Comparison of ENCODE assay signal across 1 cellular context in the genomic region with DNA sequence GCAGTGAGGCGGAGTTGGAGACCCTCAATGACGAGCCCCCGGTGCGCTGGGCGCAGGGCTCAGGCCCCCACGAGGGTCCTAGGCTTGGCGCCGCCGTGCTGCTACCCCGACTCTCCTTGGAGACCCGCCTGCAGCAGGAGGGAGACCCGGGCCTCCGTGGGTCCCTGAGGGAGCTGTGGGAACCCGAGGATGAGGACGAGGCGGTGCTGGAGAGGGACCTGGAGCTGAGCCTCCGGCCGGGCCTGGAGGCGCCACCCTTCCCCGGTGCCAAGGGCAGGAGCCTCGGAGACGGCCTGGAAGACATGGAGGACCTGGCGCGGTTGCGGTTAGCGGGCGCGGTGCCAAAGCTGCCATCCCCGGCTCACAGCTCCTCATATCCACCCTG.
TF ChIP-seq lines count a peak whose summit lies in the region.

No MANE protein-coding gene starts in this region.

TF ChIP-seq in HepG2, 621 proteins besides CTCF, POLR2A, EP300 and RAD21 (continues in another document):
- TF ChIP-seq ZNF274 (CRISPR knock-in tag; IDR thresholded peaks at IDR 0.05) (no peak), YEATS4 (CRISPR knock-in tag; IDR thresholded peaks at IDR 0.05; ENCODE audit: borderline replicate concordance) (no peak), MIXL1 (CRISPR knock-in tag; IDR thresholded peaks at IDR 0.05) (no peak), FOXC1 (CRISPR knock-in tag; IDR thresholded peaks at IDR 0.05; ENCODE audit: borderline replicate concordance) (0 out of 2 replicates have a peak, but pooled peaks have one; percentile 12), ZNF180 (CRISPR knock-in tag; IDR thresholded peaks at IDR 0.05; ENCODE audit: borderline replicate concordance, low read depth) (no peak), SNAPC2 (CRISPR knock-in tag; IDR thresholded peaks at IDR 0.05) (no peak), LCORL (IDR thresholded peaks at IDR 0.05) (no peak), LCORL (CRISPR knock-in tag; IDR thresholded peaks at IDR 0.05) (no peak), AGO2 (optimal IDR thresholded peaks at IDR 0.05; ENCODE audit: low read depth, low read length) (peak; percentile 33), SMARCE1 (IDR thresholded peaks at IDR 0.05; ENCODE audit: borderline replicate concordance) (no peak), XBP1 (CRISPR knock-in tag; IDR thresholded peaks at IDR 0.05) (no peak), ATF7 (IDR thresholded peaks at IDR 0.05) (no peak), ATF7 (CRISPR knock-in tag; IDR thresholded peaks at IDR 0.05) (peak; percentile 49; the same call in 1 of the 2 replicates), MED13 (CRISPR knock-in tag; IDR thresholded peaks at IDR 0.05) (0 out of 2 replicates have a peak, but pooled peaks have one; percentile 30), ZNF430 (CRISPR knock-in tag; IDR thresholded peaks at IDR 0.05) (no peak), JDP2 (CRISPR knock-in tag; IDR thresholded peaks at IDR 0.05; ENCODE audit: borderline replicate concordance) (no peak), SIX4 (CRISPR knock-in tag; IDR thresholded peaks at IDR 0.05) (no peak), ZNF780A (CRISPR knock-in tag; IDR thresholded peaks at IDR 0.05) (no peak), GABPB1 (CRISPR knock-in tag; IDR thresholded peaks at IDR 0.05) (peak; percentile 34; the same call in 1 of the 2 replicates)
- TF ChIP-seq, protein P1, sequence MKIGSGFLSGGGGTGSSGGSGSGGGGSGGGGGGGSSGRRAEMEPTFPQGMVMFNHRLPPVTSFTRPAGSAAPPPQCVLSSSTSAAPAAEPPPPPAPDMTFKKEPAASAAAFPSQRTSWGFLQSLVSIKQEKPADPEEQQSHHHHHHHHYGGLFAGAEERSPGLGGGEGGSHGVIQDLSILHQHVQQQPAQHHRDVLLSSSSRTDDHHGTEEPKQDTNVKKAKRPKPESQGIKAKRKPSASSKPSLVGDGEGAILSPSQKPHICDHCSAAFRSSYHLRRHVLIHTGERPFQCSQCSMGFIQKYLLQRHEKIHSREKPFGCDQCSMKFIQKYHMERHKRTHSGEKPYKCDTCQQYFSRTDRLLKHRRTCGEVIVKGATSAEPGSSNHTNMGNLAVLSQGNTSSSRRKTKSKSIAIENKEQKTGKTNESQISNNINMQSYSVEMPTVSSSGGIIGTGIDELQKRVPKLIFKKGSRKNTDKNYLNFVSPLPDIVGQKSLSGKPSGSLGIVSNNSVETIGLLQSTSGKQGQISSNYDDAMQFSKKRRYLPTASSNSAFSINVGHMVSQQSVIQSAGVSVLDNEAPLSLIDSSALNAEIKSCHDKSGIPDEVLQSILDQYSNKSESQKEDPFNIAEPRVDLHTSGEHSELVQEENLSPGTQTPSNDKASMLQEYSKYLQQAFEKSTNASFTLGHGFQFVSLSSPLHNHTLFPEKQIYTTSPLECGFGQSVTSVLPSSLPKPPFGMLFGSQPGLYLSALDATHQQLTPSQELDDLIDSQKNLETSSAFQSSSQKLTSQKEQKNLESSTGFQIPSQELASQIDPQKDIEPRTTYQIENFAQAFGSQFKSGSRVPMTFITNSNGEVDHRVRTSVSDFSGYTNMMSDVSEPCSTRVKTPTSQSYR (CRISPR knock-in tag; IDR thresholded peaks at IDR 0.05; ENCODE audit: borderline replicate concordance) = no peak
- TF ChIP-seq, protein P2, sequence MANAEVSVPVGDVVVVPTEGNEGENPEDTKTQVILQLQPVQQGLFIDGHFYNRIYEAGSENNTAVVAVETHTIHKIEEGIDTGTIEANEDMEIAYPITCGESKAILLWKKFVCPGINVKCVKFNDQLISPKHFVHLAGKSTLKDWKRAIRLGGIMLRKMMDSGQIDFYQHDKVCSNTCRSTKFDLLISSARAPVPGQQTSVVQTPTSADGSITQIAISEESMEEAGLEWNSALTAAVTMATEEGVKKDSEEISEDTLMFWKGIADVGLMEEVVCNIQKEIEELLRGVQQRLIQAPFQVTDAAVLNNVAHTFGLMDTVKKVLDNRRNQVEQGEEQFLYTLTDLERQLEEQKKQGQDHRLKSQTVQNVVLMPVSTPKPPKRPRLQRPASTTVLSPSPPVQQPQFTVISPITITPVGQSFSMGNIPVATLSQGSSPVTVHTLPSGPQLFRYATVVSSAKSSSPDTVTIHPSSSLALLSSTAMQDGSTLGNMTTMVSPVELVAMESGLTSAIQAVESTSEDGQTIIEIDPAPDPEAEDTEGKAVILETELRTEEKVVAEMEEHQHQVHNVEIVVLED (CRISPR knock-in tag; IDR thresholded peaks at IDR 0.05; ENCODE audit: borderline replicate concordance) = no peak
- TF ChIP-seq, protein P3, sequence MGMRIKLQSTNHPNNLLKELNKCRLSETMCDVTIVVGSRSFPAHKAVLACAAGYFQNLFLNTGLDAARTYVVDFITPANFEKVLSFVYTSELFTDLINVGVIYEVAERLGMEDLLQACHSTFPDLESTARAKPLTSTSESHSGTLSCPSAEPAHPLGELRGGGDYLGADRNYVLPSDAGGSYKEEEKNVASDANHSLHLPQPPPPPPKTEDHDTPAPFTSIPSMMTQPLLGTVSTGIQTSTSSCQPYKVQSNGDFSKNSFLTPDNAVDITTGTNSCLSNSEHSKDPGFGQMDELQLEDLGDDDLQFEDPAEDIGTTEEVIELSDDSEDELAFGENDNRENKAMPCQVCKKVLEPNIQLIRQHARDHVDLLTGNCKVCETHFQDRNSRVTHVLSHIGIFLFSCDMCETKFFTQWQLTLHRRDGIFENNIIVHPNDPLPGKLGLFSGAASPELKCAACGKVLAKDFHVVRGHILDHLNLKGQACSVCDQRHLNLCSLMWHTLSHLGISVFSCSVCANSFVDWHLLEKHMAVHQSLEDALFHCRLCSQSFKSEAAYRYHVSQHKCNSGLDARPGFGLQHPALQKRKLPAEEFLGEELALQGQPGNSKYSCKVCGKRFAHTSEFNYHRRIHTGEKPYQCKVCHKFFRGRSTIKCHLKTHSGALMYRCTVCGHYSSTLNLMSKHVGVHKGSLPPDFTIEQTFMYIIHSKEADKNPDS (CRISPR knock-in tag; IDR thresholded peaks at IDR 0.05) = no peak
- TF ChIP-seq, protein P4, sequence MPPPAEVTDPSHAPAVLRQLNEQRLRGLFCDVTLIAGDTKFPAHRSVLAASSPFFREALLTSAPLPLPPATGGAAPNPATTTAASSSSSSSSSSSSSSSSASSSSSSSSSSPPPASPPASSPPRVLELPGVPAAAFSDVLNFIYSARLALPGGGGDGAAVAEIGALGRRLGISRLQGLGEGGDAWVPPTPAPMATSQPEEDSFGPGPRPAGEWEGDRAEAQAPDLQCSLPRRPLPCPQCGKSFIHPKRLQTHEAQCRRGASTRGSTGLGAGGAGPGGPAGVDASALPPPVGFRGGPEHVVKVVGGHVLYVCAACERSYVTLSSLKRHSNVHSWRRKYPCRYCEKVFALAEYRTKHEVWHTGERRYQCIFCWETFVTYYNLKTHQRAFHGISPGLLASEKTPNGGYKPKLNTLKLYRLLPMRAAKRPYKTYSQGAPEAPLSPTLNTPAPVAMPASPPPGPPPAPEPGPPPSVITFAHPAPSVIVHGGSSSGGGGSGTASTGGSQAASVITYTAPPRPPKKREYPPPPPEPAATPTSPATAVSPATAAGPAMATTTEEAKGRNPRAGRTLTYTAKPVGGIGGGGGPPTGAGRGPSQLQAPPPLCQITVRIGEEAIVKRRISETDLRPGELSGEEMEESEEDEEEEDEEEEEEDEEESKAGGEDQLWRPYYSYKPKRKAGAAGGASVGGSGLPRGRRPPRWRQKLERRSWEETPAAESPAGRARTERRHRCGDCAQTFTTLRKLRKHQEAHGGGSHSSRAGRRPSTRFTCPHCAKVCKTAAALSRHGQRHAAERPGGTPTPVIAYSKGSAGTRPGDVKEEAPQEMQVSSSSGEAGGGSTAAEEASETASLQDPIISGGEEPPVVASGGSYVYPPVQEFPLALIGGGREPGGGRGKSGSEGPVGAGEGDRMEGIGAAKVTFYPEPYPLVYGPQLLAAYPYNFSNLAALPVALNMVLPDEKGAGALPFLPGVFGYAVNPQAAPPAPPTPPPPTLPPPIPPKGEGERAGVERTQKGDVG (CRISPR knock-in tag; IDR thresholded peaks at IDR 0.05; ENCODE audit: borderline replicate concordance) = peak; percentile 37; the same call in 1 of the 2 replicates
- TF ChIP-seq, protein P5, sequence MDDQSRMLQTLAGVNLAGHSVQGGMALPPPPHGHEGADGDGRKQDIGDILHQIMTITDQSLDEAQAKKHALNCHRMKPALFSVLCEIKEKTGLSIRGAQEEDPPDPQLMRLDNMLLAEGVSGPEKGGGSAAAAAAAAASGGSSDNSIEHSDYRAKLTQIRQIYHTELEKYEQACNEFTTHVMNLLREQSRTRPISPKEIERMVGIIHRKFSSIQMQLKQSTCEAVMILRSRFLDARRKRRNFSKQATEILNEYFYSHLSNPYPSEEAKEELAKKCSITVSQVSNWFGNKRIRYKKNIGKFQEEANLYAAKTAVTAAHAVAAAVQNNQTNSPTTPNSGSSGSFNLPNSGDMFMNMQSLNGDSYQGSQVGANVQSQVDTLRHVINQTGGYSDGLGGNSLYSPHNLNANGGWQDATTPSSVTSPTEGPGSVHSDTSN (CRISPR knock-in tag; IDR thresholded peaks at IDR 0.05; ENCODE audit: borderline replicate concordance) = no peak
- TF ChIP-seq, protein P6, sequence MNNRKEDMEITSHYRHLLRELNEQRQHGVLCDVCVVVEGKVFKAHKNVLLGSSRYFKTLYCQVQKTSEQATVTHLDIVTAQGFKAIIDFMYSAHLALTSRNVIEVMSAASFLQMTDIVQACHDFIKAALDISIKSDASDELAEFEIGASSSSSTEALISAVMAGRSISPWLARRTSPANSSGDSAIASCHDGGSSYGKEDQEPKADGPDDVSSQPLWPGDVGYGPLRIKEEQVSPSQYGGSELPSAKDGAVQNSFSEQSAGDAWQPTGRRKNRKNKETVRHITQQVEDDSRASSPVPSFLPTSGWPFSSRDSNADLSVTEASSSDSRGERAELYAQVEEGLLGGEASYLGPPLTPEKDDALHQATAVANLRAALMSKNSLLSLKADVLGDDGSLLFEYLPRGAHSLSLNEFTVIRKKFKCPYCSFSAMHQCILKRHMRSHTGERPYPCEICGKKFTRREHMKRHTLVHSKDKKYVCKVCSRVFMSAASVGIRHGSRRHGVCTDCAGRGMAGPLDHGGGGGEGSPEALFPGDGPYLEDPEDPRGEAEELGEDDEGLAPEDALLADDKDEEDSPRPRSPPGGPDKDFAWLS (CRISPR knock-in tag; IDR thresholded peaks at IDR 0.05; ENCODE audit: borderline replicate concordance) = no peak
- TF ChIP-seq, protein P7, sequence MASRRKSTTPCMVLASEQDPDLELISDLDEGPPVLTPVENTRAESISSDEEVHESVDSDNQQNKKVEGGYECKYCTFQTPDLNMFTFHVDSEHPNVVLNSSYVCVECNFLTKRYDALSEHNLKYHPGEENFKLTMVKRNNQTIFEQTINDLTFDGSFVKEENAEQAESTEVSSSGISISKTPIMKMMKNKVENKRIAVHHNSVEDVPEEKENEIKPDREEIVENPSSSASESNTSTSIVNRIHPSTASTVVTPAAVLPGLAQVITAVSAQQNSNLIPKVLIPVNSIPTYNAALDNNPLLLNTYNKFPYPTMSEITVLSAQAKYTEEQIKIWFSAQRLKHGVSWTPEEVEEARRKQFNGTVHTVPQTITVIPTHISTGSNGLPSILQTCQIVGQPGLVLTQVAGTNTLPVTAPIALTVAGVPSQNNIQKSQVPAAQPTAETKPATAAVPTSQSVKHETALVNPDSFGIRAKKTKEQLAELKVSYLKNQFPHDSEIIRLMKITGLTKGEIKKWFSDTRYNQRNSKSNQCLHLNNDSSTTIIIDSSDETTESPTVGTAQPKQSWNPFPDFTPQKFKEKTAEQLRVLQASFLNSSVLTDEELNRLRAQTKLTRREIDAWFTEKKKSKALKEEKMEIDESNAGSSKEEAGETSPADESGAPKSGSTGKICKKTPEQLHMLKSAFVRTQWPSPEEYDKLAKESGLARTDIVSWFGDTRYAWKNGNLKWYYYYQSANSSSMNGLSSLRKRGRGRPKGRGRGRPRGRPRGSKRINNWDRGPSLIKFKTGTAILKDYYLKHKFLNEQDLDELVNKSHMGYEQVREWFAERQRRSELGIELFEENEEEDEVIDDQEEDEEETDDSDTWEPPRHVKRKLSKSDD (CRISPR knock-in tag; IDR thresholded peaks at IDR 0.05; ENCODE audit: low read depth) = 0 out of 2 replicates have a peak, but pooled peaks have one; percentile 5
- TF ChIP-seq, protein P8, sequence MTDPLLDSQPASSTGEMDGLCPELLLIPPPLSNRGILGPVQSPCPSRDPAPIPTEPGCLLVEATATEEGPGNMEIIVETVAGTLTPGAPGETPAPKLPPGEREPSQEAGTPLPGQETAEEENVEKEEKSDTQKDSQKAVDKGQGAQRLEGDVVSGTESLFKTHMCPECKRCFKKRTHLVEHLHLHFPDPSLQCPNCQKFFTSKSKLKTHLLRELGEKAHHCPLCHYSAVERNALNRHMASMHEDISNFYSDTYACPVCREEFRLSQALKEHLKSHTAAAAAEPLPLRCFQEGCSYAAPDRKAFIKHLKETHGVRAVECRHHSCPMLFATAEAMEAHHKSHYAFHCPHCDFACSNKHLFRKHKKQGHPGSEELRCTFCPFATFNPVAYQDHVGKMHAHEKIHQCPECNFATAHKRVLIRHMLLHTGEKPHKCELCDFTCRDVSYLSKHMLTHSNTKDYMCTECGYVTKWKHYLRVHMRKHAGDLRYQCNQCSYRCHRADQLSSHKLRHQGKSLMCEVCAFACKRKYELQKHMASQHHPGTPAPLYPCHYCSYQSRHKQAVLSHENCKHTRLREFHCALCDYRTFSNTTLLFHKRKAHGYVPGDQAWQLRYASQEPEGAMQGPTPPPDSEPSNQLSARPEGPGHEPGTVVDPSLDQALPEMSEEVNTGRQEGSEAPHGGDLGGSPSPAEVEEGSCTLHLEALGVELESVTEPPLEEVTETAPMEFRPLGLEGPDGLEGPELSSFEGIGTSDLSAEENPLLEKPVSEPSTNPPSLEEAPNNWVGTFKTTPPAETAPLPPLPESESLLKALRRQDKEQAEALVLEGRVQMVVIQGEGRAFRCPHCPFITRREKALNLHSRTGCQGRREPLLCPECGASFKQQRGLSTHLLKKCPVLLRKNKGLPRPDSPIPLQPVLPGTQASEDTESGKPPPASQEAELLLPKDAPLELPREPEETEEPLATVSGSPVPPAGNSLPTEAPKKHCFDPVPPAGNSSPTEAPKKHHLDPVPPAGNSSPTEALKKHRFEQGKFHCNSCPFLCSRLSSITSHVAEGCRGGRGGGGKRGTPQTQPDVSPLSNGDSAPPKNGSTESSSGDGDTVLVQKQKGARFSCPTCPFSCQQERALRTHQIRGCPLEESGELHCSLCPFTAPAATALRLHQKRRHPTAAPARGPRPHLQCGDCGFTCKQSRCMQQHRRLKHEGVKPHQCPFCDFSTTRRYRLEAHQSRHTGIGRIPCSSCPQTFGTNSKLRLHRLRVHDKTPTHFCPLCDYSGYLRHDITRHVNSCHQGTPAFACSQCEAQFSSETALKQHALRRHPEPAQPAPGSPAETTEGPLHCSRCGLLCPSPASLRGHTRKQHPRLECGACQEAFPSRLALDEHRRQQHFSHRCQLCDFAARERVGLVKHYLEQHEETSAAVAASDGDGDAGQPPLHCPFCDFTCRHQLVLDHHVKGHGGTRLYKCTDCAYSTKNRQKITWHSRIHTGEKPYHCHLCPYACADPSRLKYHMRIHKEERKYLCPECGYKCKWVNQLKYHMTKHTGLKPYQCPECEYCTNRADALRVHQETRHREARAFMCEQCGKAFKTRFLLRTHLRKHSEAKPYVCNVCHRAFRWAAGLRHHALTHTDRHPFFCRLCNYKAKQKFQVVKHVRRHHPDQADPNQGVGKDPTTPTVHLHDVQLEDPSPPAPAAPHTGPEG (CRISPR knock-in tag; IDR thresholded peaks at IDR 0.05) = 0 out of 2 replicates have a peak, but pooled peaks have one; percentile 31
- TF ChIP-seq, protein P9, sequence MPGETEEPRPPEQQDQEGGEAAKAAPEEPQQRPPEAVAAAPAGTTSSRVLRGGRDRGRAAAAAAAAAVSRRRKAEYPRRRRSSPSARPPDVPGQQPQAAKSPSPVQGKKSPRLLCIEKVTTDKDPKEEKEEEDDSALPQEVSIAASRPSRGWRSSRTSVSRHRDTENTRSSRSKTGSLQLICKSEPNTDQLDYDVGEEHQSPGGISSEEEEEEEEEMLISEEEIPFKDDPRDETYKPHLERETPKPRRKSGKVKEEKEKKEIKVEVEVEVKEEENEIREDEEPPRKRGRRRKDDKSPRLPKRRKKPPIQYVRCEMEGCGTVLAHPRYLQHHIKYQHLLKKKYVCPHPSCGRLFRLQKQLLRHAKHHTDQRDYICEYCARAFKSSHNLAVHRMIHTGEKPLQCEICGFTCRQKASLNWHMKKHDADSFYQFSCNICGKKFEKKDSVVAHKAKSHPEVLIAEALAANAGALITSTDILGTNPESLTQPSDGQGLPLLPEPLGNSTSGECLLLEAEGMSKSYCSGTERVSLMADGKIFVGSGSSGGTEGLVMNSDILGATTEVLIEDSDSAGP (CRISPR knock-in tag; IDR thresholded peaks at IDR 0.05; ENCODE audit: borderline replicate concordance) = 0 out of 2 replicates have a peak, but pooled peaks have one; percentile 27
